In the genomic region with DNA sequence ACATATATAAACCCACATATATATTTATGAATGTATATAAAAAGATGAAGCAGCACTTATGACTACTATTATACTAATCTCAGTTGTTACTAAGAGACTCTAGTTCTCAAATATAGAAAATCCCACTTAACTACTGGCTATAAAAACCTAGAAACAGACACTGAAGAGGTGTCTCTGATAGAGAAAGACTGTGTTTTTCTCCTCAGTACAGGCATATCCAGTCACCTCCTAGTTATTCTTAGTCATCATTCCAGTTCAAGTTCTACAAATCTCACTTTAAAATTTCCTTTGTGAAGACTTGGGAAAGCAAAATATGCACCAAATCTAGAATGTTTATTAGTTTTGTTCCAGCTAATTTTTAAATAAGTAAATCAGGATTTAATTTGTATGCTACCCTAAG, we compare ENCODE assay signal across 19 cellular contexts.
DNase-seq lines count a peak whose midpoint lies in the region; ATAC-seq, FAIRE-seq and TF ChIP-seq lines count a peak whose summit lies in the region.
"Had no signal": no experiment of that assay in that cellular context is flagged by ENCODE, and none has a peak within 500 bp of the region (broad histone marks: within the 10 kb centered on the region; RNA-seq: fewer than 3 reads in every experiment).

No MANE protein-coding gene starts in this region.

- H3K4me1 Mint-ChIP-seq in stimulated activated naive B cell treated with anti-CD40 and anti-IgM and Interleukin-4, amounts not matched to agents 10 μg/mL and 1 μg/mL and 100 μg/mL, for 72 hours, result peaks cover 24 to 37% of the 10 kb centered on the region in 2 donors
- peaks cover 42 to 82% (median 73%) of the 10 kb centered on the region in 7 donors for H3K4me1 Mint-ChIP-seq in naive thymus-derived CD4-positive, alpha-beta T cell

- no peak overlapping the region for H2BK15ac ChIP-seq in IMR-90 (ENCODE audit: low read depth, low read length)

- FAIRE-seq in G401.6 (lab: Jason Lieb, UNC), result peak; percentile 28
- FAIRE-seq: GM18507 had no signal

- H3K4ac ChIP-seq in IMR-90 (ENCODE audit: low read depth, low read length), result no peak overlapping the region

- H3K9me3 ChIP-seq in IMR-90 (ENCODE audit: control insufficient read depth, insufficient read depth, low read length) (no peaks in the 10 kb centered on the region), fibroblast of lung (ENCODE audit: control insufficient read depth, insufficient read depth, low read depth, low read length) (no peaks in the 10 kb centered on the region)
- no peaks in the 10 kb centered on the region for H3K9me3 ChIP-seq in naive thymus-derived CD4-positive, alpha-beta T cell (ENCODE audit: control insufficient read depth in 2 of 3, low read length in 3 of 3)
- H3K9me3 ChIP-seq: Caco-2 had no signal

- peaks cover 51% of the 10 kb centered on the region for H3K79me2 ChIP-seq in fibroblast of lung (ENCODE audit: control insufficient read depth, insufficient read depth, low read length)

- in situ Hi-C loops in IMR-90 (cut with MboI; ENCODE audit: low sequenced_read_pairs), result no loop called here

- H3K4me3 ChIP-seq in IMR-90 (ENCODE audit: insufficient read depth, low read depth, low read length) (no peak overlapping the region), fibroblast of lung (replicated peaks in 1 of 4; ENCODE audit: control extremely low read depth in 1 of 4, insufficient read depth in 1 of 4, low read depth in 3 of 4, low read length in 4 of 4) (no peak overlapping the region)
- H3K4me3 ChIP-seq in naive thymus-derived CD4-positive, alpha-beta T cell (ENCODE audit: low read length), result no peak overlapping the region
- H3K4me3 ChIP-seq: GM23338 had no signal

- H3K27me3 ChIP-seq in IMR-90 (ENCODE audit: control insufficient read depth, insufficient read depth, low read length) (no peaks in the 10 kb centered on the region), fibroblast of lung (ENCODE audit: control insufficient read depth, insufficient read depth, low read length) (no peaks in the 10 kb centered on the region)
- no peaks in the 10 kb centered on the region for H3K27me3 ChIP-seq in naive thymus-derived CD4-positive, alpha-beta T cell (ENCODE audit: control insufficient read depth in 2 of 2, insufficient read depth in 2 of 2, low read length in 2 of 2)

- no peak overlapping the region for H3K4me2 ChIP-seq in IMR-90 (ENCODE audit: low read depth, low read length)
- no peak overlapping the region for H3K4me2 ChIP-seq in fibroblast of lung (ENCODE audit: extremely low read depth, insufficient read depth, low read length)
- H3K4me2 ChIP-seq: GM23338, KMS-11 had no signal

- H2AK5ac ChIP-seq in IMR-90 (ENCODE audit: low read depth, low read length), result no peak overlapping the region

- H4K20me1 ChIP-seq in IMR-90 (ENCODE audit: insufficient read depth, low read length) (peaks cover 56% of the 10 kb centered on the region), fibroblast of lung (ENCODE audit: control insufficient read depth, extremely low read depth, insufficient read depth, low read length) (no peaks in the 10 kb centered on the region)

- H3K4me1 ChIP-seq in IMR-90 (ENCODE audit: control insufficient read depth, insufficient read depth, low read length) (no peaks in the 10 kb centered on the region), fibroblast of lung (ENCODE audit: control insufficient read depth, extremely low read depth, insufficient read depth, low read length) (no peaks in the 10 kb centered on the region)
- H3K4me1 ChIP-seq in naive thymus-derived CD4-positive, alpha-beta T cell (ENCODE audit: control insufficient read depth in 2 of 2, insufficient read depth in 2 of 2, low read length in 2 of 2), result peaks cover 14 to 15% of the 10 kb centered on the region in 2 donors
- H3K4me1 ChIP-seq: Caco-2 had no signal

- no peak for TF ChIP-seq CTCF in IMR-90 (conservative IDR thresholded peaks at IDR 0.05; ENCODE audit: low read depth, low read length)
- TF ChIP-seq CTCF in fibroblast of lung (conservative IDR thresholded peaks at IDR 0.05 in 1 of 2, IDR thresholded peaks at IDR 0.05 in 1 of 2; ENCODE audit: low read depth in 1 of 2, low read length in 2 of 2), result no peak

- H3K23ac ChIP-seq in IMR-90 (ENCODE audit: low read depth, low read length), result no peak overlapping the region

- H3K56ac ChIP-seq in IMR-90 (ENCODE audit: extremely low read depth, insufficient read depth, low read length), result no peak overlapping the region

- H2AFZ ChIP-seq in IMR-90 (replicated peaks; ENCODE audit: low read length, poor library complexity) (no peak overlapping the region), fibroblast of lung (ENCODE audit: low read length) (no peak overlapping the region)
- H2AFZ ChIP-seq: GM23338 had no signal

- no peak overlapping the region for H4K91ac ChIP-seq in IMR-90 (ENCODE audit: insufficient read depth, low read depth, low read length)

- BruUV-seq in IMR-90 (replicated peaks; lab: Mats Ljungman, UMichigan), result no TSS peak

- peak overlapping the region; percentile 37 for H3K27ac Mint-ChIP-seq in stimulated activated naive B cell treated with anti-CD40 and anti-IgM and Interleukin-4, amounts not matched to agents 10 μg/mL and 1 μg/mL and 100 μg/mL, for 72 hours
- no peak overlapping the region for H3K27ac Mint-ChIP-seq in naive thymus-derived CD4-positive, alpha-beta T cell
- H3K27ac Mint-ChIP-seq: GM23338 had no signal

- no peak overlapping the region for H2BK20ac ChIP-seq in IMR-90 (ENCODE audit: low read depth, low read length)

- peak; percentile 84 for ATAC-seq in IMR-90 (ENCODE audit: low read depth)
- no peak for ATAC-seq in stimulated activated naive B cell treated with anti-CD40 and anti-IgM and Interleukin-4, amounts not matched to agents 10 μg/mL and 1 μg/mL and 100 μg/mL, for 72 hours (replicated peaks)
- ATAC-seq in naive thymus-derived CD4-positive, alpha-beta T cell, result no peak
- ATAC-seq: GM23338, HCT116, PC-3 had no signal

- no peak for TF ChIP-seq RAD21 in IMR-90 (IDR thresholded peaks at IDR 0.05; ENCODE audit: low read length)

- peak; percentile 50 for DNase-seq in IMR-90
- peak; percentile 22 to 40 for DNase-seq in fibroblast of lung (ENCODE audit: low read depth in 2 of 2)
- DNase-seq in stimulated activated naive B cell treated with anti-CD40 and anti-IgM and Interleukin-4, amounts not matched to agents 10 μg/mL and 1 μg/mL and 100 μg/mL, for 72 hours, result no peak
- no peak for DNase-seq in AG08396 (ENCODE audit: low spot score)
- DNase-seq in naive thymus-derived CD4-positive, alpha-beta T cell, result no peak
- DNase-seq in stimulated activated naive CD4-positive, alpha-beta T cell treated with Interleukin-2 at 50 U/mL for 16 hours (lab: John Stamatoyannopoulos, UW), result no peak
- DNase-seq: ACHN, Caco-2, NCI-H1417 treated with DMSO at 0.1 percent for 48 hours, NCI-H187 treated with DMSO at 0.1 percent for 48 hours, NCI-H226, NCI-H524, PC-3 had no signal

- H2BK5ac ChIP-seq in IMR-90 (ENCODE audit: low read depth, low read length, poor library complexity, severe bottlenecking), result peak overlapping the region; percentile 41

- H3K36me3 ChIP-seq in IMR-90 (ENCODE audit: control insufficient read depth, insufficient read depth, low read length) (peaks cover 13% of the 10 kb centered on the region), fibroblast of lung (ENCODE audit: control insufficient read depth, insufficient read depth, low read length) (peaks cover 1% of the 10 kb centered on the region)
- peaks cover 0 to 10% (median 5%) of the 10 kb centered on the region in 3 experiments for H3K36me3 ChIP-seq in naive thymus-derived CD4-positive, alpha-beta T cell (ENCODE audit: control insufficient read depth in 2 of 3, insufficient read depth in 3 of 3, low read length in 3 of 3)

- POLR2A ChIA-PET in IMR-90 (lab: Charles Lee; ENCODE audit: unreplicated experiment), result no interaction called here
- POLR2A ChIA-PET in naive thymus-derived CD4-positive, alpha-beta T cell (lab: Charles Lee), result no interaction called here

- H3K9me1 ChIP-seq in IMR-90 (ENCODE audit: insufficient read depth, low read length), result peaks cover 6% of the 10 kb centered on the region

- H4K5ac ChIP-seq in IMR-90 (ENCODE audit: low read depth, low read length), result no peak overlapping the region

- no peak overlapping the region for H2BK120ac ChIP-seq in IMR-90 (ENCODE audit: low read depth, low read length)

- H3K27me3 Mint-ChIP-seq in stimulated activated naive B cell treated with anti-CD40 and anti-IgM and Interleukin-4, amounts not matched to agents 10 μg/mL and 1 μg/mL and 100 μg/mL, for 72 hours, result no peaks in the 10 kb centered on the region
- H3K27me3 Mint-ChIP-seq in naive thymus-derived CD4-positive, alpha-beta T cell, result no peaks in the 10 kb centered on the region

- no peak overlapping the region for H3K18ac ChIP-seq in IMR-90 (ENCODE audit: low read depth, low read length)

- peaks cover 28 to 69% of the 10 kb centered on the region in 2 experiments; a peak in 3 of 4 replicates for H3K79me1 ChIP-seq in IMR-90 (ENCODE audit: low read depth in 1 of 2, low read length in 2 of 2)

- no peak overlapping the region for H4K8ac ChIP-seq in IMR-90 (ENCODE audit: low read depth in 2 of 2, low read length in 2 of 2)

- no peak overlapping the region for H2AK9ac ChIP-seq in IMR-90 (replicated peaks; ENCODE audit: low read depth, low read length, poor library complexity)

- H3K27ac ChIP-seq in IMR-90 (ENCODE audit: insufficient read depth, low read length), result no peak overlapping the region
- H3K27ac ChIP-seq in fibroblast of lung (ENCODE audit: insufficient read depth, low read length), result no peak overlapping the region
- H3K27ac ChIP-seq in naive thymus-derived CD4-positive, alpha-beta T cell (ENCODE audit: low read depth, low read length), result no peak overlapping the region
- H3K27ac ChIP-seq: KMS-11, RWPE1 had no signal

- TF ChIP-seq POLR2A in IMR-90 (IDR thresholded peaks at IDR 0.05; ENCODE audit: low read depth, low read length), result no peak

- H3K9me3 Mint-ChIP-seq in stimulated activated naive B cell treated with anti-CD40 and anti-IgM and Interleukin-4, amounts not matched to agents 10 μg/mL and 1 μg/mL and 100 μg/mL, for 72 hours, result no peaks in the 10 kb centered on the region
- H3K9me3 Mint-ChIP-seq in naive thymus-derived CD4-positive, alpha-beta T cell, result no peaks in the 10 kb centered on the region
- H3K9me3 Mint-ChIP-seq: GM23338 had no signal

- dilution Hi-C loops in IMR-90 (cut with HindIII; ENCODE audit: low sequenced_read_pairs, unreplicated experiment), result no loop called here

- intact Hi-C loops in IMR-90 (cut with micrococcal nuclease), result loop anchor here (10.0 kb wide), 1 partner anchor 48 kb away; no protein-coding TSS in a partner anchor
- intact Hi-C loops in naive thymus-derived CD4-positive, alpha-beta T cell (cut with micrococcal nuclease), result no loop called here

- CTCF ChIA-PET in IMR-90 (lab: Yijun Ruan, JAX), result no interaction called here
- CTCF ChIA-PET in naive thymus-derived CD4-positive, alpha-beta T cell (lab: Charles Lee), result interaction anchor here (0.7 kb wide), 1 partner anchor 27 kb away, joined by 3 read pairs; no protein-coding TSS in a partner anchor

- no peak overlapping the region for H3K9ac ChIP-seq in IMR-90 (ENCODE audit: low read depth, low read length)
- no peak overlapping the region for H3K9ac ChIP-seq in fibroblast of lung (ENCODE audit: insufficient read depth, low read length)
- H3K9ac ChIP-seq: KMS-11 had no signal

- H3K4me3 Mint-ChIP-seq in stimulated activated naive B cell treated with anti-CD40 and anti-IgM and Interleukin-4, amounts not matched to agents 10 μg/mL and 1 μg/mL and 100 μg/mL, for 72 hours, result no peak overlapping the region
- H3K4me3 Mint-ChIP-seq in naive thymus-derived CD4-positive, alpha-beta T cell, result no peak overlapping the region
- H3K4me3 Mint-ChIP-seq: GM23338 had no signal

- H3K36me3 Mint-ChIP-seq in stimulated activated naive B cell treated with anti-CD40 and anti-IgM and Interleukin-4, amounts not matched to agents 10 μg/mL and 1 μg/mL and 100 μg/mL, for 72 hours, result peaks cover 14 to 31% of the 10 kb centered on the region in 2 donors
- peaks cover 0 to 27% (median 23%) of the 10 kb centered on the region in 5 donors for H3K36me3 Mint-ChIP-seq in naive thymus-derived CD4-positive, alpha-beta T cell

- no peak overlapping the region for H3K14ac ChIP-seq in IMR-90 (replicated peaks; ENCODE audit: low read depth, low read length)

Comparison
In these comparisons a context has a peak if more than half of its experiments do, and no peak if none do; other contexts are left out.
1. DNase-seq: peak in IMR-90 (single experiment) and fibroblast of lung (2 of 2); none in stimulated activated naive B cell treated with anti-CD40 and anti-IgM and Interleukin-4, amounts not matched to agents 10 μg/mL and 1 μg/mL and 100 μg/mL, for 72 hours (single experiment), AG08396 (single experiment), naive thymus-derived CD4-positive, alpha-beta T cell (0 of 9) and stimulated activated naive CD4-positive, alpha-beta T cell treated with Interleukin-2 at 50 U/mL for 16 hours (single experiment).